In the genomic region with DNA sequence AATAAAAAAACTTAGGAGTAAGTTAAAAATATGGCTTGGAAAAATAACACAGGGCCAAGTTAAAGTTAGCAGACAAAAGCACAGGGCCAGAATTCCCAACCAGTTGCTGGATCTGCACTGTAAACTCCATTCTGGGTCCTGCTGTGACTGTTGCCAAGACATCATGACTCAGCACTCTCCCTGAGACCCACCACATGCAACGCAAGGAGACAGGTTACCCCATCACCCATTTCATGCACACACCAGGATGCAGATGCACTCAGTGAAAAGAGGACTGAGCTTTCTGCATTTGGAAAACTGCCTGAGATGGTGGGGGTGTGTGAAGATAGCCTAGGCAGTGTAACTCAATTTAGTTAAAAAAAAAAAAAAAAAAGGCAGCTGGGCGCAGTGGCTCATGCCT, we compare ENCODE assay signal across 1 cellular context.
TF ChIP-seq lines count a peak whose summit lies in the region.

No MANE protein-coding gene starts in this region.

TF ChIP-seq in K562, 482 proteins besides CTCF, POLR2A, EP300 and RAD21 (continued from another document and continues in another):
- TF ChIP-seq, protein P1, sequence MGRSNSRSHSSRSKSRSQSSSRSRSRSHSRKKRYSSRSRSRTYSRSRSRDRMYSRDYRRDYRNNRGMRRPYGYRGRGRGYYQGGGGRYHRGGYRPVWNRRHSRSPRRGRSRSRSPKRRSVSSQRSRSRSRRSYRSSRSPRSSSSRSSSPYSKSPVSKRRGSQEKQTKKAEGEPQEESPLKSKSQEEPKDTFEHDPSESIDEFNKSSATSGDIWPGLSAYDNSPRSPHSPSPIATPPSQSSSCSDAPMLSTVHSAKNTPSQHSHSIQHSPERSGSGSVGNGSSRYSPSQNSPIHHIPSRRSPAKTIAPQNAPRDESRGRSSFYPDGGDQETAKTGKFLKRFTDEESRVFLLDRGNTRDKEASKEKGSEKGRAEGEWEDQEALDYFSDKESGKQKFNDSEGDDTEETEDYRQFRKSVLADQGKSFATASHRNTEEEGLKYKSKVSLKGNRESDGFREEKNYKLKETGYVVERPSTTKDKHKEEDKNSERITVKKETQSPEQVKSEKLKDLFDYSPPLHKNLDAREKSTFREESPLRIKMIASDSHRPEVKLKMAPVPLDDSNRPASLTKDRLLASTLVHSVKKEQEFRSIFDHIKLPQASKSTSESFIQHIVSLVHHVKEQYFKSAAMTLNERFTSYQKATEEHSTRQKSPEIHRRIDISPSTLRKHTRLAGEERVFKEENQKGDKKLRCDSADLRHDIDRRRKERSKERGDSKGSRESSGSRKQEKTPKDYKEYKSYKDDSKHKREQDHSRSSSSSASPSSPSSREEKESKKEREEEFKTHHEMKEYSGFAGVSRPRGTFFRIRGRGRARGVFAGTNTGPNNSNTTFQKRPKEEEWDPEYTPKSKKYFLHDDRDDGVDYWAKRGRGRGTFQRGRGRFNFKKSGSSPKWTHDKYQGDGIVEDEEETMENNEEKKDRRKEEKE (IDR thresholded peaks at IDR 0.05; ENCODE audit: borderline replicate concordance in 1 of 2, control insufficient read depth in 1 of 2, low read depth in 2 of 2, low read length in 1 of 2): no peak
- TF ChIP-seq SIN3A (IDR thresholded peaks at IDR 0.05; ENCODE audit: borderline replicate concordance in 2 of 2, control insufficient read depth in 1 of 2, low read depth in 2 of 2, low read length in 2 of 2): no peak
- no peak for TF ChIP-seq SREBF2 (CRISPR knock-in tag; IDR thresholded peaks at IDR 0.05)
- TF ChIP-seq, protein P2, sequence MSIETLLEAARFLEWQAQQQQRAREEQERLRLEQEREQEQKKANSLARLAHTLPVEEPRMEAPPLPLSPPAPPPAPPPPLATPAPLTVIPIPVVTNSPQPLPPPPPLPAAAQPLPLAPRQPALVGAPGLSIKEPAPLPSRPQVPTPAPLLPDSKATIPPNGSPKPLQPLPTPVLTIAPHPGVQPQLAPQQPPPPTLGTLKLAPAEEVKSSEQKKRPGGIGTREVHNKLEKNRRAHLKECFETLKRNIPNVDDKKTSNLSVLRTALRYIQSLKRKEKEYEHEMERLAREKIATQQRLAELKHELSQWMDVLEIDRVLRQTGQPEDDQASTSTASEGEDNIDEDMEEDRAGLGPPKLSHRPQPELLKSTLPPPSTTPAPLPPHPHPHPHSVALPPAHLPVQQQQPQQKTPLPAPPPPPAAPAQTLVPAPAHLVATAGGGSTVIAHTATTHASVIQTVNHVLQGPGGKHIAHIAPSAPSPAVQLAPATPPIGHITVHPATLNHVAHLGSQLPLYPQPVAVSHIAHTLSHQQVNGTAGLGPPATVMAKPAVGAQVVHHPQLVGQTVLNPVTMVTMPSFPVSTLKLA (conservative IDR thresholded peaks at IDR 0.05): no peak
- no peak for TF ChIP-seq HMG20A (CRISPR knock-in tag; conservative IDR thresholded peaks at IDR 0.05)
- TF ChIP-seq, protein P3, sequence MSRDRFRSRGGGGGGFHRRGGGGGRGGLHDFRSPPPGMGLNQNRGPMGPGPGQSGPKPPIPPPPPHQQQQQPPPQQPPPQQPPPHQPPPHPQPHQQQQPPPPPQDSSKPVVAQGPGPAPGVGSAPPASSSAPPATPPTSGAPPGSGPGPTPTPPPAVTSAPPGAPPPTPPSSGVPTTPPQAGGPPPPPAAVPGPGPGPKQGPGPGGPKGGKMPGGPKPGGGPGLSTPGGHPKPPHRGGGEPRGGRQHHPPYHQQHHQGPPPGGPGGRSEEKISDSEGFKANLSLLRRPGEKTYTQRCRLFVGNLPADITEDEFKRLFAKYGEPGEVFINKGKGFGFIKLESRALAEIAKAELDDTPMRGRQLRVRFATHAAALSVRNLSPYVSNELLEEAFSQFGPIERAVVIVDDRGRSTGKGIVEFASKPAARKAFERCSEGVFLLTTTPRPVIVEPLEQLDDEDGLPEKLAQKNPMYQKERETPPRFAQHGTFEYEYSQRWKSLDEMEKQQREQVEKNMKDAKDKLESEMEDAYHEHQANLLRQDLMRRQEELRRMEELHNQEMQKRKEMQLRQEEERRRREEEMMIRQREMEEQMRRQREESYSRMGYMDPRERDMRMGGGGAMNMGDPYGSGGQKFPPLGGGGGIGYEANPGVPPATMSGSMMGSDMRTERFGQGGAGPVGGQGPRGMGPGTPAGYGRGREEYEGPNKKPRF (IDR thresholded peaks at IDR 0.05; ENCODE audit: low read depth, low read length): no peak
- no peak for TF ChIP-seq ZNF436 (CRISPR knock-in tag; IDR thresholded peaks at IDR 0.05)
- 0 out of 2 replicates have a peak, but pooled peaks have one; percentile 20 for TF ChIP-seq DPF2 (IDR thresholded peaks at IDR 0.05)
- no peak for TF ChIP-seq ZC3H11A (IDR thresholded peaks at IDR 0.05; ENCODE audit: low read depth, low read length)
- TF ChIP-seq NFRKB (IDR thresholded peaks at IDR 0.05; ENCODE audit: low read depth): no peak
- no peak for TF ChIP-seq ZNF12 (CRISPR knock-in tag; IDR thresholded peaks at IDR 0.05)
- no peak for TF ChIP-seq GTF2E2 (tag; IDR thresholded peaks at IDR 0.05)
- no peak for TF ChIP-seq MYC (IDR thresholded peaks at IDR 0.05; ENCODE audit: low read depth, low read length)
- TF ChIP-seq MYC (CRISPR knock-in tag; IDR thresholded peaks at IDR 0.05; ENCODE audit: borderline replicate concordance, low read depth): no peak
- TF ChIP-seq, protein P4, sequence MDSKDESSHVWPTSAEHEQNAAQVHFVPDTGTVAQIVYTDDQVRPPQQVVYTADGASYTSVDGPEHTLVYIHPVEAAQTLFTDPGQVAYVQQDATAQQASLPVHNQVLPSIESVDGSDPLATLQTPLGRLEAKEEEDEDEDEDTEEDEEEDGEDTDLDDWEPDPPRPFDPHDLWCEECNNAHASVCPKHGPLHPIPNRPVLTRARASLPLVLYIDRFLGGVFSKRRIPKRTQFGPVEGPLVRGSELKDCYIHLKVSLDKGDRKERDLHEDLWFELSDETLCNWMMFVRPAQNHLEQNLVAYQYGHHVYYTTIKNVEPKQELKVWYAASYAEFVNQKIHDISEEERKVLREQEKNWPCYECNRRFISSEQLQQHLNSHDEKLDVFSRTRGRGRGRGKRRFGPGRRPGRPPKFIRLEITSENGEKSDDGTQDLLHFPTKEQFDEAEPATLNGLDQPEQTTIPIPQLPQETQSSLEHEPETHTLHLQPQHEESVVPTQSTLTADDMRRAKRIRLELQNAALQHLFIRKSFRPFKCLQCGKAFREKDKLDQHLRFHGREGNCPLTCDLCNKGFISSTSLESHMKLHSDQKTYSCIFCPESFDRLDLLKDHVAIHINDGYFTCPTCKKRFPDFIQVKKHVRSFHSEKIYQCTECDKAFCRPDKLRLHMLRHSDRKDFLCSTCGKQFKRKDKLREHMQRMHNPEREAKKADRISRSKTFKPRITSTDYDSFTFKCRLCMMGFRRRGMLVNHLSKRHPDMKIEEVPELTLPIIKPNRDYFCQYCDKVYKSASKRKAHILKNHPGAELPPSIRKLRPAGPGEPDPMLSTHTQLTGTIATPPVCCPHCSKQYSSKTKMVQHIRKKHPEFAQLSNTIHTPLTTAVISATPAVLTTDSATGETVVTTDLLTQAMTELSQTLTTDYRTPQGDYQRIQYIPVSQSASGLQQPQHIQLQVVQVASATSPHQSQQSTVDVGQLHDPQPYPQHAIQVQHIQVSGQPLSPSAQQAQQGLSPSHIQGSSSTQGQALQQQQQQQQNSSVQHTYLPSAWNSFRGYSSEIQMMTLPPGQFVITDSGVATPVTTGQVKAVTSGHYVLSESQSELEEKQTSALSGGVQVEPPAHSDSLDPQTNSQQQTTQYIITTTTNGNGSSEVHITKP (IDR thresholded peaks at IDR 0.05; ENCODE audit: partially characterized antibody): no peak
- TF ChIP-seq, protein P5, sequence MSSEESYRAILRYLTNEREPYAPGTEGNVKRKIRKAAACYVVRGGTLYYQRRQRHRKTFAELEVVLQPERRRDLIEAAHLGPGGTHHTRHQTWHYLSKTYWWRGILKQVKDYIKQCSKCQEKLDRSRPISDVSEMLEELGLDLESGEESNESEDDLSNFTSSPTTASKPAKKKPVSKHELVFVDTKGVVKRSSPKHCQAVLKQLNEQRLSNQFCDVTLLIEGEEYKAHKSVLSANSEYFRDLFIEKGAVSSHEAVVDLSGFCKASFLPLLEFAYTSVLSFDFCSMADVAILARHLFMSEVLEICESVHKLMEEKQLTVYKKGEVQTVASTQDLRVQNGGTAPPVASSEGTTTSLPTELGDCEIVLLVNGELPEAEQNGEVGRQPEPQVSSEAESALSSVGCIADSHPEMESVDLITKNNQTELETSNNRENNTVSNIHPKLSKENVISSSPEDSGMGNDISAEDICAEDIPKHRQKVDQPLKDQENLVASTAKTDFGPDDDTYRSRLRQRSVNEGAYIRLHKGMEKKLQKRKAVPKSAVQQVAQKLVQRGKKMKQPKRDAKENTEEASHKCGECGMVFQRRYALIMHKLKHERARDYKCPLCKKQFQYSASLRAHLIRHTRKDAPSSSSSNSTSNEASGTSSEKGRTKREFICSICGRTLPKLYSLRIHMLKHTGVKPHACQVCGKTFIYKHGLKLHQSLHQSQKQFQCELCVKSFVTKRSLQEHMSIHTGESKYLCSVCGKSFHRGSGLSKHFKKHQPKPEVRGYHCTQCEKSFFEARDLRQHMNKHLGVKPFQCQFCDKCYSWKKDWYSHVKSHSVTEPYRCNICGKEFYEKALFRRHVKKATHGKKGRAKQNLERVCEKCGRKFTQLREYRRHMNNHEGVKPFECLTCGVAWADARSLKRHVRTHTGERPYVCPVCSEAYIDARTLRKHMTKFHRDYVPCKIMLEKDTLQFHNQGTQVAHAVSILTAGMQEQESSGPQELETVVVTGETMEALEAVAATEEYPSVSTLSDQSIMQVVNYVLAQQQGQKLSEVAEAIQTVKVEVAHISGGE (CRISPR knock-in tag; IDR thresholded peaks at IDR 0.05): no peak
- no peak for TF ChIP-seq TBL1XR1 (IDR thresholded peaks at IDR 0.05; ENCODE audit: low read length in 2 of 2)
- no peak for TF ChIP-seq RBM15 (IDR thresholded peaks at IDR 0.05; ENCODE audit: insufficient read depth, low read length)
- no peak for TF ChIP-seq KDM2B (CRISPR knock-in tag; IDR thresholded peaks at IDR 0.05)
- TF ChIP-seq MTA1 (IDR thresholded peaks at IDR 0.05; ENCODE audit: borderline replicate concordance): no peak
- TF ChIP-seq ETV1 (tag; conservative IDR thresholded peaks at IDR 0.05; ENCODE audit: low read depth): no peak
- no peak for TF ChIP-seq NFATC3 (IDR thresholded peaks at IDR 0.05)
- TF ChIP-seq, protein P6, sequence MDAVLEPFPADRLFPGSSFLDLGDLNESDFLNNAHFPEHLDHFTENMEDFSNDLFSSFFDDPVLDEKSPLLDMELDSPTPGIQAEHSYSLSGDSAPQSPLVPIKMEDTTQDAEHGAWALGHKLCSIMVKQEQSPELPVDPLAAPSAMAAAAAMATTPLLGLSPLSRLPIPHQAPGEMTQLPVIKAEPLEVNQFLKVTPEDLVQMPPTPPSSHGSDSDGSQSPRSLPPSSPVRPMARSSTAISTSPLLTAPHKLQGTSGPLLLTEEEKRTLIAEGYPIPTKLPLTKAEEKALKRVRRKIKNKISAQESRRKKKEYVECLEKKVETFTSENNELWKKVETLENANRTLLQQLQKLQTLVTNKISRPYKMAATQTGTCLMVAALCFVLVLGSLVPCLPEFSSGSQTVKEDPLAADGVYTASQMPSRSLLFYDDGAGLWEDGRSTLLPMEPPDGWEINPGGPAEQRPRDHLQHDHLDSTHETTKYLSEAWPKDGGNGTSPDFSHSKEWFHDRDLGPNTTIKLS (IDR thresholded peaks at IDR 0.05; ENCODE audit: borderline replicate concordance, low read depth): no peak
- TF ChIP-seq, protein P7, sequence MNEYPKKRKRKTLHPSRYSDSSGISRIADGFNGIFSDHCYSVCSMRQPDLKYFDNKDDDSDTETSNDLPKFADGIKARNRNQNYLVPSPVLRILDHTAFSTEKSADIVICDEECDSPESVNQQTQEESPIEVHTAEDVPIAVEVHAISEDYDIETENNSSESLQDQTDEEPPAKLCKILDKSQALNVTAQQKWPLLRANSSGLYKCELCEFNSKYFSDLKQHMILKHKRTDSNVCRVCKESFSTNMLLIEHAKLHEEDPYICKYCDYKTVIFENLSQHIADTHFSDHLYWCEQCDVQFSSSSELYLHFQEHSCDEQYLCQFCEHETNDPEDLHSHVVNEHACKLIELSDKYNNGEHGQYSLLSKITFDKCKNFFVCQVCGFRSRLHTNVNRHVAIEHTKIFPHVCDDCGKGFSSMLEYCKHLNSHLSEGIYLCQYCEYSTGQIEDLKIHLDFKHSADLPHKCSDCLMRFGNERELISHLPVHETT (CRISPR knock-in tag; conservative IDR thresholded peaks at IDR 0.05 in 1 of 2, IDR thresholded peaks at IDR 0.05 in 1 of 2): no peak
- TF ChIP-seq ZNF134 (CRISPR knock-in tag; conservative IDR thresholded peaks at IDR 0.05): no peak
- TF ChIP-seq CCNT2 (IDR thresholded peaks at IDR 0.05; ENCODE audit: borderline replicate concordance, extremely low read depth, insufficient read length, low read depth, low read length): no peak
- TF ChIP-seq ZNF778 (CRISPR knock-in tag; IDR thresholded peaks at IDR 0.05): no peak
- no peak for TF ChIP-seq LEF1 (IDR thresholded peaks at IDR 0.05)
- no peak for TF ChIP-seq TGIF2 (CRISPR knock-in tag; IDR thresholded peaks at IDR 0.05)
- no peak for TF ChIP-seq TOE1 (IDR thresholded peaks at IDR 0.05; ENCODE audit: borderline replicate concordance)
- TF ChIP-seq TOE1 (CRISPR knock-in tag; IDR thresholded peaks at IDR 0.05; ENCODE audit: borderline replicate concordance, low read depth): no peak
- TF ChIP-seq RBBP5 (IDR thresholded peaks at IDR 0.05; ENCODE audit: borderline replicate concordance, insufficient read depth, low read length, poor library complexity, severe bottlenecking): no peak
- TF ChIP-seq, protein P8, sequence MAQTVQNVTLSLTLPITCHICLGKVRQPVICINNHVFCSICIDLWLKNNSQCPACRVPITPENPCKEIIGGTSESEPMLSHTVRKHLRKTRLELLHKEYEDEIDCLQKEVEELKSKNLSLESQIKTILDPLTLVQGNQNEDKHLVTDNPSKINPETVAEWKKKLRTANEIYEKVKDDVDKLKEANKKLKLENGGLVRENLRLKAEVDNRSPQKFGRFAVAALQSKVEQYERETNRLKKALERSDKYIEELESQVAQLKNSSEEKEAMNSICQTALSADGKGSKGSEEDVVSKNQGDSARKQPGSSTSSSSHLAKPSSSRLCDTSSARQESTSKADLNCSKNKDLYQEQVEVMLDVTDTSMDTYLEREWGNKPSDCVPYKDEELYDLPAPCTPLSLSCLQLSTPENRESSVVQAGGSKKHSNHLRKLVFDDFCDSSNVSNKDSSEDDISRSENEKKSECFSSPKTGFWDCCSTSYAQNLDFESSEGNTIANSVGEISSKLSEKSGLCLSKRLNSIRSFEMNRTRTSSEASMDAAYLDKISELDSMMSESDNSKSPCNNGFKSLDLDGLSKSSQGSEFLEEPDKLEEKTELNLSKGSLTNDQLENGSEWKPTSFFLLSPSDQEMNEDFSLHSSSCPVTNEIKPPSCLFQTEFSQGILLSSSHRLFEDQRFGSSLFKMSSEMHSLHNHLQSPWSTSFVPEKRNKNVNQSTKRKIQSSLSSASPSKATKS (CRISPR knock-in tag; IDR thresholded peaks at IDR 0.05): no peak
- peak; percentile 85 for TF ChIP-seq MAFG (tag; conservative IDR thresholded peaks at IDR 0.05)
- no peak for TF ChIP-seq BRD4 (IDR thresholded peaks at IDR 0.05)
- no peak for TF ChIP-seq ZFP1 (CRISPR knock-in tag; IDR thresholded peaks at IDR 0.05)
- no peak for TF ChIP-seq ZNF41 (CRISPR knock-in tag; conservative IDR thresholded peaks at IDR 0.05)
- no peak for TF ChIP-seq BCOR (IDR thresholded peaks at IDR 0.05)
- TF ChIP-seq HDAC3 (IDR thresholded peaks at IDR 0.05; ENCODE audit: borderline replicate concordance, partially characterized antibody): no peak
- TF ChIP-seq NFIC (IDR thresholded peaks at IDR 0.05): peak; percentile 61
